In genomic region chr12:106078358-106079025, GRCh38 we compare ENCODE assay signal across 12 cellular contexts.
DNase-seq lines count a peak whose midpoint lies in the region; ATAC-seq, FAIRE-seq and TF ChIP-seq lines count a peak whose summit lies in the region.
"Had no signal": no experiment of that assay in that cellular context is flagged by ENCODE, and none has a peak within 500 bp of the region (broad histone marks: within the 10 kb centered on the region; RNA-seq: fewer than 3 reads in every experiment).

No MANE protein-coding gene starts in this region.

- ATAC-seq in HG03135 (IDR thresholded peaks at IDR 0.05; ENCODE audit: unreplicated experiment) = no peak
- no peak for ATAC-seq in CD8-positive, alpha-beta T cell
- ATAC-seq: natural killer cell had no signal

- H3K9ac ChIP-seq in endothelial cell of umbilical vein (replicated peaks; ENCODE audit: extremely low read depth, insufficient read depth, low read length) = no peak overlapping the region
- no peak overlapping the region for H3K9ac ChIP-seq in mucosa of rectum (ENCODE audit: low read depth in 1 of 2, low read length in 2 of 2)

- no peak overlapping the region for H3K4me3 Mint-ChIP-seq in CD8-positive, alpha-beta T cell
- H3K4me3 Mint-ChIP-seq: natural killer cell had no signal

- no peaks in the 10 kb centered on the region for H3K9me3 ChIP-seq in endothelial cell of umbilical vein (replicated peaks; ENCODE audit: control insufficient read depth, insufficient read depth, low read length)
- H3K9me3 ChIP-seq in mucosa of rectum (ENCODE audit: control insufficient read depth in 2 of 2, low read length in 2 of 2) = no peaks in the 10 kb centered on the region
- no peaks in the 10 kb centered on the region for H3K9me3 ChIP-seq in CD8-positive, alpha-beta T cell (ENCODE audit: low read length)

- POLR2A ChIA-PET in endothelial cell of umbilical vein (lab: Charles Lee) = interaction anchor here (1.4 kb wide), 1 partner anchor 14 kb away, joined by 7 read pairs; no protein-coding TSS in a partner anchor
- POLR2A ChIA-PET in CD8-positive, alpha-beta T cell (lab: Charles Lee) = no interaction called here

- H3K4me1 Mint-ChIP-seq in CD8-positive, alpha-beta T cell (ENCODE audit: low read depth) = no peaks in the 10 kb centered on the region
- H3K4me1 Mint-ChIP-seq: natural killer cell had no signal

- peak overlapping the region; percentile 66 for H2AFZ ChIP-seq in endothelial cell of umbilical vein (ENCODE audit: low read depth, low read length)

- no peaks in the 10 kb centered on the region for H3K9me3 Mint-ChIP-seq in CD8-positive, alpha-beta T cell
- H3K9me3 Mint-ChIP-seq: natural killer cell had no signal

- no peaks in the 10 kb centered on the region for H3K79me2 ChIP-seq in endothelial cell of umbilical vein (ENCODE audit: control insufficient read depth, insufficient read depth, low read length)

- H3K27ac Mint-ChIP-seq in CD8-positive, alpha-beta T cell = no peak overlapping the region
- H3K27ac Mint-ChIP-seq: natural killer cell had no signal

- H3K36me3 ChIP-seq in endothelial cell of umbilical vein (ENCODE audit: control insufficient read depth in 2 of 2, extremely low read depth in 1 of 2, insufficient read depth in 2 of 2, low read length in 2 of 2) = peaks cover 9 to 27% of the 10 kb centered on the region in 2 experiments
- no peaks in the 10 kb centered on the region for H3K36me3 ChIP-seq in mucosa of rectum (ENCODE audit: control insufficient read depth in 2 of 2, insufficient read depth in 2 of 2, low read length in 2 of 2)
- no peaks in the 10 kb centered on the region for H3K36me3 ChIP-seq in CD8-positive, alpha-beta T cell (ENCODE audit: insufficient read depth, low read length)

- peak overlapping the region; percentile 62 for H3K27ac ChIP-seq in endothelial cell of umbilical vein (ENCODE audit: insufficient read depth, low read depth, low read length)
- peak overlapping the region; percentile 3 to 5 for H3K27ac ChIP-seq in mucosa of rectum (ENCODE audit: low read depth in 2 of 2, low read length in 2 of 2)
- no peak overlapping the region for H3K27ac ChIP-seq in CD8-positive, alpha-beta T cell (ENCODE audit: low read depth, low read length)
- H3K27ac ChIP-seq: C4-2B had no signal

- no peaks in the 10 kb centered on the region for H4K20me1 ChIP-seq in endothelial cell of umbilical vein (replicated peaks; ENCODE audit: control insufficient read depth, extremely low read depth, insufficient read depth, low read length)

- FAIRE-seq in endothelial cell of umbilical vein (lab: Jason Lieb, UNC) = peak; percentile 98

- H3K27me3 Mint-ChIP-seq in CD8-positive, alpha-beta T cell (ENCODE audit: low read depth) = peaks cover 20% of the 10 kb centered on the region

- intact Hi-C loops in endothelial cell of umbilical vein (cut with micrococcal nuclease) = loop anchor here (1.0 to 5.0 kb wide), 3 partner anchors 14 to 371 kb away; no protein-coding TSS in a partner anchor
- intact Hi-C loops in CD8-positive, alpha-beta T cell (cut with DNase I, micrococcal nuclease) = no loop called here

- CTCF ChIA-PET in endothelial cell of umbilical vein (lab: Charles Lee) = interaction anchor here (0.7 to 2.4 kb wide), 8 partner anchors 12 to 303 kb away, joined by 3 to 10 read pairs (median 6); no protein-coding TSS in a partner anchor
- CTCF ChIA-PET in CD8-positive, alpha-beta T cell (lab: Charles Lee) = no interaction called here

- no peaks in the 10 kb centered on the region for H3K36me3 Mint-ChIP-seq in CD8-positive, alpha-beta T cell
- H3K36me3 Mint-ChIP-seq: natural killer cell had no signal

- peaks cover 32% of the 10 kb centered on the region for H3K4me1 ChIP-seq in endothelial cell of umbilical vein (ENCODE audit: control insufficient read depth, extremely low read depth, insufficient read depth, low read length)
- peaks cover 0 to 4% of the 10 kb centered on the region in 2 donors for H3K4me1 ChIP-seq in mucosa of rectum (ENCODE audit: control insufficient read depth in 2 of 2, insufficient read depth in 2 of 2, low read length in 2 of 2)
- no peaks in the 10 kb centered on the region for H3K4me1 ChIP-seq in CD8-positive, alpha-beta T cell (ENCODE audit: insufficient read depth, low read length)

- no peaks in the 10 kb centered on the region for H3K9me1 ChIP-seq in endothelial cell of umbilical vein (replicated peaks; ENCODE audit: control insufficient read depth, extremely low read depth, insufficient read depth, low read length)

- H3K4me3 ChIP-seq in AG10803 (ENCODE audit: low read length) = no peak overlapping the region
- no peak overlapping the region for H3K4me3 ChIP-seq in endothelial cell of umbilical vein (replicated peaks in 1 of 3; ENCODE audit: insufficient read depth in 1 of 3, low read depth in 1 of 3, low read length in 3 of 3)
- H3K4me3 ChIP-seq in mucosa of rectum (ENCODE audit: low read length in 2 of 2) = no peak overlapping the region
- H3K4me3 ChIP-seq in CD8-positive, alpha-beta T cell (ENCODE audit: low read depth, low read length) = no peak overlapping the region

- dilution Hi-C loops in endothelial cell of umbilical vein (cut with MboI; ENCODE audit: extremely low pct_ligation_motif_present, low sequenced_read_pairs) = no loop called here

- H3K4me2 ChIP-seq in endothelial cell of umbilical vein (ENCODE audit: insufficient read depth, low read length) = peak overlapping the region; percentile 18

- DNase-seq in AG10803 (ENCODE audit: low read depth) (peak; percentile 92), NCI-H446 treated with DMSO at 0.1 percent for 48 hours (lab: John Stamatoyannopoulos, UW) (peak; percentile 21), endothelial cell of umbilical vein (ENCODE audit: low read depth, low spot score) (peak; percentile 77), DMS53 (lab: John Stamatoyannopoulos, UW) (no peak)
- no peak for DNase-seq in stimulated activated naive CD4-positive, alpha-beta T cell (lab: John Stamatoyannopoulos, UW)
- no peak for DNase-seq in CD8-positive, alpha-beta T cell
- DNase-seq: activated CD8-positive, alpha-beta memory T cell treated with anti-CD3 and anti-CD28 coated beads, Interleukin-2, amount 50 U/mL, for 4 hours; natural killer cell; SHP77 had no signal

- no peak for TF ChIP-seq CTCF in AG10803 (conservative IDR thresholded peaks at IDR 0.05; ENCODE audit: low read length)
- TF ChIP-seq CTCF in endothelial cell of umbilical vein (IDR thresholded peaks at IDR 0.05; ENCODE audit: extremely low read depth in 1 of 2, insufficient read depth in 1 of 2, low read depth in 1 of 2, low read length in 2 of 2) = no peak
- TF ChIP-seq CTCF in CD8-positive, alpha-beta T cell (IDR thresholded peaks at IDR 0.05) = no peak

- no peak for TF ChIP-seq POLR2A in endothelial cell of umbilical vein (IDR thresholded peaks at IDR 0.05; ENCODE audit: low read depth, low read length)

- BruUV-seq in endothelial cell of umbilical vein (replicated peaks; lab: Mats Ljungman, UMichigan) = no TSS peak

- H3K27me3 ChIP-seq in endothelial cell of umbilical vein (ENCODE audit: control insufficient read depth in 2 of 2, insufficient read depth in 2 of 2, low read length in 2 of 2) (no peaks in the 10 kb centered on the region), mucosa of rectum (ENCODE audit: control insufficient read depth in 2 of 2, insufficient read depth in 2 of 2, low read length in 2 of 2) (no peaks in the 10 kb centered on the region)
- no peaks in the 10 kb centered on the region for H3K27me3 ChIP-seq in CD8-positive, alpha-beta T cell (ENCODE audit: insufficient read depth, low read length)

TF ChIP-seq in endothelial cell of umbilical vein, 7 proteins besides CTCF, POLR2A, EP300 and RAD21:
- TF ChIP-seq MAX (IDR thresholded peaks at IDR 0.05; ENCODE audit: insufficient read depth, insufficient read length) (no peak), MYC (IDR thresholded peaks at IDR 0.05; ENCODE audit: low read depth, low read length) (peak; percentile 65), JUN (IDR thresholded peaks at IDR 0.05; ENCODE audit: borderline replicate concordance, insufficient read depth, insufficient read length, low read depth) (peak; percentile 6), FOS (IDR thresholded peaks at IDR 0.05; ENCODE audit: borderline replicate concordance, insufficient read depth, low read length) (peak; percentile 71)

Comparison
In these comparisons a context has a peak if more than half of its experiments do, and no peak if none do; other contexts are left out.
1. DNase-seq: peak in AG10803 (single experiment), NCI-H446 treated with DMSO at 0.1 percent for 48 hours (single experiment) and endothelial cell of umbilical vein (single experiment); none in stimulated activated naive CD4-positive, alpha-beta T cell (0 of 6), CD8-positive, alpha-beta T cell (0 of 7) and DMS53 (single experiment).